In genomic region chr11:114886644-114887259, GRCh38 we compare ENCODE assay signal across 22 cellular contexts.
DNase-seq lines count a peak whose midpoint lies in the region; ATAC-seq and TF ChIP-seq lines count a peak whose summit lies in the region.
"Had no signal": no experiment of that assay in that cellular context is flagged by ENCODE, and none has a peak within 500 bp of the region (broad histone marks: within the 10 kb centered on the region; RNA-seq: fewer than 3 reads in every experiment).

No MANE protein-coding gene starts in this region.

- no peak for TF ChIP-seq CTCF in esophagus squamous epithelium (IDR thresholded peaks at IDR 0.05)

- H3K4me1 ChIP-seq in esophagus squamous epithelium: peaks cover 0 to 13% (median 0%) of the 10 kb centered on the region in 3 donors
- H3K4me1 ChIP-seq: HAP-1, SJSA1 had no signal

- intact Hi-C loops in esophagus squamous epithelium (cut with DNase I): no loop called here

- H3K27ac ChIP-seq in esophagus squamous epithelium: peak overlapping the region in 3 of 4 donors; percentile 44 to 75 (median 71)
- H3K27ac ChIP-seq: PC-9, SJSA1 had no signal

- TF ChIP-seq POLR2A in esophagus squamous epithelium (IDR thresholded peaks at IDR 0.05): no peak

- H3K9me3 ChIP-seq in esophagus squamous epithelium: no peaks in the 10 kb centered on the region
- H3K9me3 ChIP-seq: HAP-1, SJSA1 had no signal

- peak; percentile 10 for DNase-seq in NCI-H510A treated with DMSO at 0.1 percent for 48 hours (lab: John Stamatoyannopoulos, UW)
- DNase-seq in NCI-H510A (lab: John Stamatoyannopoulos, UW): no peak
- peak; percentile 30 for DNase-seq in NCI-H2029 treated with DMSO at 0.1 percent for 48 hours (lab: John Stamatoyannopoulos, UW)
- no peak for DNase-seq in esophagus squamous epithelium (lab: John Stamatoyannopoulos, UW)
- no peak for DNase-seq in stimulated activated CD4-positive, alpha-beta T cell treated with anti-CD3 and anti-CD28 coated beads, Interleukin-4, amount 100 ng/mL, for 24 hours
- no peak for DNase-seq in Kasumi-1 (lab: John Stamatoyannopoulos, UW)
- DNase-seq: 8988T; ACHN; CD4-positive, CD25-positive, alpha-beta regulatory T cell; IMR-90; KG1; NCI-H1092; NCI-H1417 treated with DMSO at 0.1 percent for 48 hours; NCI-H1694 treated with DMSO at 0.1 percent for 48 hours; NCI-H446; NCI-H526 treated with DMSO at 0.1 percent for 48 hours; PC-9 had no signal

- H3K36me3 ChIP-seq in esophagus squamous epithelium: no peaks in the 10 kb centered on the region
- H3K36me3 ChIP-seq: HAP-1, SJSA1 had no signal

- no peak overlapping the region for H3K4me3 ChIP-seq in esophagus squamous epithelium
- H3K4me3 ChIP-seq: GM23338, HAP-1, PC-9, SJSA1 had no signal

- H3K27me3 ChIP-seq in esophagus squamous epithelium: no peaks in the 10 kb centered on the region
- H3K27me3 ChIP-seq: SJSA1 had no signal

- 24 to 35% methylated on average over 4 of the region's 4 CpGs for WGBS in esophagus squamous epithelium, 2 donors

- ATAC-seq in GM21526 (IDR thresholded peaks at IDR 0.05; ENCODE audit: low FRiP score, unreplicated experiment): no peak
- ATAC-seq: GM23338, Right ventricle myocardium inferior had no signal

Comparison
In these comparisons a context has a peak if more than half of its experiments do, and no peak if none do; other contexts are left out.
1. DNase-seq: peak in NCI-H510A treated with DMSO at 0.1 percent for 48 hours (single experiment) and NCI-H2029 treated with DMSO at 0.1 percent for 48 hours (single experiment); none in NCI-H510A (single experiment), esophagus squamous epithelium (single experiment), stimulated activated CD4-positive, alpha-beta T cell treated with anti-CD3 and anti-CD28 coated beads, Interleukin-4, amount 100 ng/mL, for 24 hours (single experiment) and Kasumi-1 (0 of 2).